14 cellular contexts compared by ENCODE assay signal in the genomic region with DNA sequence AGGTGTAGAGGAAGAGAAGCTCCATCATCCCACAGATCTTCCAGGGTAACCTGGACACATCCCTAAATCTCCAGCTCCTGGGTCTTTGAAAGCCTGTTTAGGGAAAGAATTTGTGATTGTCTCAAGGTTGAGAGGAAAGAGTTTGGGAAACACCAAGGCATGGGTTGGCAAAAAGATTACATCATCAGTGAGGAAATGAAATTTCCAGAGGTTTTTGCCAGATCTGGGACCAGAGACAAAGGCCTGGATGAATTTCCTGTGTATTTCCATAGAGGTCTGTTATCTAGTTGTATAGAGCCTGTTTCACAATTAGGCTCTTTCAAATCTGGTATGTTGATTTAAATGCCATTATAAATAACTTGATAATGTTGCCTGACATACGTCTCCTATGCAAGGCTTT.
"Had no signal": no experiment of that assay in that cellular context is flagged by ENCODE, and none has a peak within 500 bp of the region (broad histone marks: within the 10 kb centered on the region; RNA-seq: fewer than 3 reads in every experiment).

No MANE protein-coding gene starts in this region.

- H3K27ac Mint-ChIP-seq: naive thymus-derived CD4-positive, alpha-beta T cell; type B pancreatic cell had no signal

- ATAC-seq: naive thymus-derived CD4-positive, alpha-beta T cell had no signal

- H3K27me3 ChIP-seq: right atrium auricular region had no signal

- H3K27ac ChIP-seq: right atrium auricular region, suprapubic skin, thyroid gland had no signal

- H3K9me3 Mint-ChIP-seq: type B pancreatic cell had no signal

- H3K4me3 ChIP-seq: heart left ventricle, right atrium auricular region, suprapubic skin, thyroid gland had no signal

- H3K4me1 ChIP-seq: right atrium auricular region, thyroid gland had no signal

- H3K4me3 Mint-ChIP-seq: naive thymus-derived CD4-positive, alpha-beta T cell; type B pancreatic cell had no signal

- H3K9me3 ChIP-seq: heart left ventricle, right atrium auricular region, suprapubic skin, thyroid gland had no signal

- DNase-seq: cortex of kidney; effector memory CD4-positive, alpha-beta T cell; erythroblast; heart left ventricle; hippocampal formation; kidney glomerular epithelial cell; mesendoderm; naive thymus-derived CD4-positive, alpha-beta T cell; posterior cingulate gyrus; stimulated activated CD4-positive, alpha-beta T cell treated with anti-CD3 and anti-CD28 coated beads, Interleukin-12 subunit alpha, Interleukin-12 subunit beta, amount 100 ng/mL, for 4 hours had no signal

- H3K36me3 ChIP-seq: heart left ventricle, right atrium auricular region, suprapubic skin, thyroid gland had no signal
